Comparison of ENCODE assay signal across 13 cellular contexts in genomic region chr7:47534322-47535032, GRCh38. TPM values are rescaled to one million over a fixed set of nuclear protein-coding genes. Genes with fewer than 3 reads are reported as not detected.
A peak's percentile ranks its signal among the peaks of the same experiment; 100 is the strongest.
DNase-seq lines count a peak whose midpoint lies in the region; ATAC-seq, FAIRE-seq and TF ChIP-seq lines count a peak whose summit lies in the region.
"Had no signal": no experiment of that assay in that cellular context is flagged by ENCODE, and none has a peak within 500 bp of the region (broad histone marks: within the 10 kb centered on the region; RNA-seq: fewer than 3 reads in every experiment).

No MANE protein-coding gene starts in this region.

- no peaks in the 10 kb centered on the region for H3K27me3 Mint-ChIP-seq in chondrocyte (ENCODE audit: low read depth)
- H3K27me3 Mint-ChIP-seq in activated naive CD8-positive, alpha-beta T cell treated with anti-CD3 and anti-CD28 coated beads, Interleukin-2, amount 50 U/mL, for 24 hours, result peaks cover 15% of the 10 kb centered on the region
- peaks cover 4% of the 10 kb centered on the region for H3K27me3 Mint-ChIP-seq in activated CD4-positive, alpha-beta memory T cell treated with anti-CD3 and anti-CD28 coated beads for 36 hours

- POLR2A ChIA-PET in activated CD4-positive, alpha-beta memory T cell treated with anti-CD3 and anti-CD28 coated beads for 36 hours (lab: Charles Lee), result no interaction called here

- H3K36me3 ChIP-seq in neural cell (ENCODE audit: insufficient read depth, low read length), result no peaks in the 10 kb centered on the region

- no peak overlapping the region for H2AFZ ChIP-seq in neural cell (ENCODE audit: low read depth, low read length)

- H3K27ac ChIP-seq in neural cell (ENCODE audit: low read length), result no peak overlapping the region

- FAIRE-seq in G401.6 (lab: Jason Lieb, UNC), result peak; percentile 91
- FAIRE-seq: small intestine had no signal

- peaks cover 81% of the 10 kb centered on the region for H3K4me1 Mint-ChIP-seq in chondrocyte (ENCODE audit: low read depth)
- H3K4me1 Mint-ChIP-seq in activated naive CD8-positive, alpha-beta T cell treated with anti-CD3 and anti-CD28 coated beads, Interleukin-2, amount 50 U/mL, for 24 hours, result no peaks in the 10 kb centered on the region
- no peaks in the 10 kb centered on the region for H3K4me1 Mint-ChIP-seq in activated CD4-positive, alpha-beta memory T cell treated with anti-CD3 and anti-CD28 coated beads for 36 hours (ENCODE audit: low read depth)

- no peak overlapping the region for H3K9ac ChIP-seq in neural cell (ENCODE audit: low read length)

- peak overlapping the region; percentile 80 for H3K4me3 Mint-ChIP-seq in chondrocyte (ENCODE audit: unreplicated experiment)
- H3K4me3 Mint-ChIP-seq in activated naive CD8-positive, alpha-beta T cell treated with anti-CD3 and anti-CD28 coated beads, Interleukin-2, amount 50 U/mL, for 24 hours, result no peak overlapping the region
- H3K4me3 Mint-ChIP-seq in activated CD4-positive, alpha-beta memory T cell treated with anti-CD3 and anti-CD28 coated beads for 36 hours, result no peak overlapping the region
- H3K4me3 Mint-ChIP-seq: activated naive CD8-positive, alpha-beta T cell had no signal

- H3K36me3 Mint-ChIP-seq in chondrocyte (ENCODE audit: low read depth), result peaks cover 6% of the 10 kb centered on the region
- no peaks in the 10 kb centered on the region for H3K36me3 Mint-ChIP-seq in activated naive CD8-positive, alpha-beta T cell treated with anti-CD3 and anti-CD28 coated beads, Interleukin-2, amount 50 U/mL, for 24 hours (ENCODE audit: low read depth)
- no peaks in the 10 kb centered on the region for H3K36me3 Mint-ChIP-seq in activated CD4-positive, alpha-beta memory T cell treated with anti-CD3 and anti-CD28 coated beads for 36 hours
- H3K36me3 Mint-ChIP-seq: activated naive CD8-positive, alpha-beta T cell had no signal

- no peaks in the 10 kb centered on the region for H3K9me3 ChIP-seq in neural cell (ENCODE audit: low read length)

- H3K27ac Mint-ChIP-seq in chondrocyte (ENCODE audit: unreplicated experiment), result peak overlapping the region; percentile 88
- H3K27ac Mint-ChIP-seq in activated naive CD8-positive, alpha-beta T cell treated with anti-CD3 and anti-CD28 coated beads, Interleukin-2, amount 50 U/mL, for 24 hours, result no peak overlapping the region
- no peak overlapping the region for H3K27ac Mint-ChIP-seq in activated CD4-positive, alpha-beta memory T cell treated with anti-CD3 and anti-CD28 coated beads for 36 hours
- H3K27ac Mint-ChIP-seq: activated naive CD8-positive, alpha-beta T cell had no signal

- CTCF ChIA-PET in activated CD4-positive, alpha-beta memory T cell treated with anti-CD3 and anti-CD28 coated beads for 36 hours (lab: Charles Lee), result interaction anchor here (0.6 kb wide), 2 partner anchors 178 to 193 kb away, joined by 3 to 4 read pairs; no protein-coding TSS in a partner anchor

- no peaks in the 10 kb centered on the region for H3K9me2 ChIP-seq in neural cell (ENCODE audit: insufficient read depth, low read length)

- no peak overlapping the region for H3K4me3 ChIP-seq in neural cell (ENCODE audit: low read length)

- peak; percentile 55 for TF ChIP-seq CTCF in chondrocyte (IDR thresholded peaks at IDR 0.05)
- TF ChIP-seq CTCF in neural cell (IDR thresholded peaks at IDR 0.05; ENCODE audit: poor library complexity, severe bottlenecking), result peak; percentile 30

- ATAC-seq in HG02571 (IDR thresholded peaks at IDR 0.05; ENCODE audit: unreplicated experiment) (no peak), GM18517 (IDR thresholded peaks at IDR 0.05; ENCODE audit: unreplicated experiment) (no peak)
- ATAC-seq in activated naive CD8-positive, alpha-beta T cell treated with anti-CD3 and anti-CD28 coated beads, Interleukin-2, amount 50 U/mL, for 24 hours, result no peak
- ATAC-seq: activated CD4-positive, CD25-positive, alpha-beta regulatory T cell treated with anti-CD3 and anti-CD28 coated beads, Interleukin-2, amount 50 U/mL, for 24 hours had no signal

- DNase-seq in LoVo (ENCODE audit: low spot score), result peak; percentile 22
- DNase-seq in chondrocyte (ENCODE audit: low spot score), result no peak
- no peak for DNase-seq in activated naive CD8-positive, alpha-beta T cell treated with anti-CD3 and anti-CD28 coated beads, Interleukin-2, amount 50 U/mL, for 24 hours
- DNase-seq in activated CD4-positive, alpha-beta memory T cell treated with anti-CD3 and anti-CD28 coated beads for 36 hours, result no peak
- DNase-seq: erythroblast; stimulated activated naive CD4-positive, alpha-beta T cell had no signal

- TF ChIP-seq RAD21 in neural cell (conservative IDR thresholded peaks at IDR 0.05), result no peak

- peaks cover 5% of the 10 kb centered on the region for H3K9me3 Mint-ChIP-seq in chondrocyte (ENCODE audit: low read depth)
- peaks cover 3% of the 10 kb centered on the region for H3K9me3 Mint-ChIP-seq in activated naive CD8-positive, alpha-beta T cell treated with anti-CD3 and anti-CD28 coated beads, Interleukin-2, amount 50 U/mL, for 24 hours
- H3K9me3 Mint-ChIP-seq in activated CD4-positive, alpha-beta memory T cell treated with anti-CD3 and anti-CD28 coated beads for 36 hours, result no peaks in the 10 kb centered on the region

- intact Hi-C loops in activated CD4-positive, alpha-beta memory T cell treated with anti-CD3 and anti-CD28 coated beads for 36 hours (cut with micrococcal nuclease), result no loop called here

- no peaks in the 10 kb centered on the region for H4K20me1 ChIP-seq in neural cell (ENCODE audit: insufficient read depth)

- peaks cover 11% of the 10 kb centered on the region for H3K79me2 ChIP-seq in neural cell (replicated peaks; ENCODE audit: insufficient read depth, low read length)

- no peak for TF ChIP-seq EP300 in neural cell (conservative IDR thresholded peaks at IDR 0.05; ENCODE audit: poor library complexity, severe bottlenecking)

- H3K4me2 ChIP-seq in neural cell (ENCODE audit: low read length), result no peak overlapping the region

- peaks cover 30% of the 10 kb centered on the region for H3K27me3 ChIP-seq in neural cell (ENCODE audit: insufficient read depth, low read depth, low read length)

- H3F3A ChIP-seq in neural cell (ENCODE audit: insufficient read depth, low read length, poor library complexity, severe bottlenecking), result peaks cover 6% of the 10 kb centered on the region

TF ChIP-seq in neural cell, 6 proteins besides CTCF, POLR2A, EP300 and RAD21:
- no peak for TF ChIP-seq MXI1 (conservative IDR thresholded peaks at IDR 0.05; ENCODE audit: poor library complexity, severe bottlenecking)
- no peak for TF ChIP-seq SMC3 (conservative IDR thresholded peaks at IDR 0.05; ENCODE audit: poor library complexity)
- no peak for TF ChIP-seq EZH2 (IDR thresholded peaks at IDR 0.05; ENCODE audit: borderline replicate concordance, insufficient read depth, low read length, poor library complexity, severe bottlenecking)
- no peak for TF ChIP-seq POLR2AphosphoS5 (IDR thresholded peaks at IDR 0.05)
- no peak for TF ChIP-seq REST (IDR thresholded peaks at IDR 0.05; ENCODE audit: borderline replicate concordance)
- no peak for TF ChIP-seq TAF1 (IDR thresholded peaks at IDR 0.05; ENCODE audit: low read depth)

RNA-seq across cellular contexts. Expression of gene TNS3, which starts 47.4 kb away (rescaled TPM):
- 320 to 433 TPM (median 426 TPM) in 3 replicates for total RNA-seq in chondrocyte
- polyA plus RNA-seq in neural cell, result 0.28 and 0.58 TPM in 2 replicates
- 1.5 TPM in 2 replicates for polyA minus RNA-seq in neural cell
- under 1 TPM; 0.15 to 0.31 TPM for total RNA-seq in activated CD4-positive, alpha-beta memory T cell treated with anti-CD3 and anti-CD28 coated beads for 36 hours

Comparison
In these comparisons a context has a peak if more than half of its experiments do, and no peak if none do; other contexts are left out.
1. RNA of gene TNS3, which starts 47.4 kb away (total RNA-seq): 320 to 433 TPM in chondrocyte; 0.15 to 0.31 TPM in activated CD4-positive, alpha-beta memory T cell treated with anti-CD3 and anti-CD28 coated beads for 36 hours; every median in the first group is over 100 times any median in the second.